In the genomic region with DNA sequence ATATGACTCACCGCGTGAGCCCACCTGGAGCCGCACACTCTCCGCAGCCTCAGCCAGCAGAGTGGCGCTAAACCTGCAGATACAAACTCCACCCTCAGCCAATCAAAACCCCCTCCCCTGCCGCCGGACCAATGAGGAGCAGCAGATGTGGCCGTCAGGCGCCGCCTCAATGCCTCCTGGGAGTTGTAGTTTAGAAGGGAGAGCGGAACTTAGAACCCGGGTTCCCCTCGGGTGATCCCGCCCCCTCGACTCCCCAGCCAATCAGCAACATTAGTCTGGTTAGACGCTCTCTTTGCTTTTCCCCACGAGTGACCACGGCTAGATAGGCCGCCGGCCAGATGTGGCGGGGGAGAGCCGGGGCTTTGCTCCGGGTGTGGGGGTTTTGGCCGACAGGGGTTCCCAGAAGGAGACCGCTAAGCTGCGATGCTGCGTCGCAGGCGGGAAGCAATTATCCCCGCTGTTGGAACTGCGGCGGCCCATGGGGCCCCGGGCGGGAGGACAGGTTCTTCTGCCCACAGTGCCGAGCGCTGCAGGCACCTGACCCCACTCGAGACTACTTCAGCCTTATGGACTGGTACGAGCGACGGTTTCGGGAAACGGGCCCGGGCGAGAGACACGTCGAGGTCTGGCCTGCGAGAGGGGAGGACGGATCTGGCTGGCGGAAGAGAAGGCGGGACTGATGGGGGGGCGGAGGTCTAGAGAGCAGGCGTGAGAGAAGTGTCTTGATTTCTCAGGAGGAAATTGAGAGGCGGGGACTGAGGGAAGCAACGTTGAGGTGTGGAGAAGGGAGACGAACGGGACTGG, we compare ENCODE assay signal across 1 cellular context.
TF ChIP-seq lines count a peak whose summit lies in the region.

A gene (minus strand): TSS at position 63 of the 804 bp plus-strand sequence. CDS start 7,099 bp downstream, outside the sequence.
A gene with protein sequence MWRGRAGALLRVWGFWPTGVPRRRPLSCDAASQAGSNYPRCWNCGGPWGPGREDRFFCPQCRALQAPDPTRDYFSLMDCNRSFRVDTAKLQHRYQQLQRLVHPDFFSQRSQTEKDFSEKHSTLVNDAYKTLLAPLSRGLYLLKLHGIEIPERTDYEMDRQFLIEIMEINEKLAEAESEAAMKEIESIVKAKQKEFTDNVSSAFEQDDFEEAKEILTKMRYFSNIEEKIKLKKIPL (plus strand): TSS at position 282 of the 804 bp plus-strand sequence. CDS start 57 bp downstream, at position 339.

TF ChIP-seq in HepG2, 621 proteins besides CTCF, POLR2A, EP300 and RAD21 (continued from another document and continues in another):
- TF ChIP-seq, protein P1, sequence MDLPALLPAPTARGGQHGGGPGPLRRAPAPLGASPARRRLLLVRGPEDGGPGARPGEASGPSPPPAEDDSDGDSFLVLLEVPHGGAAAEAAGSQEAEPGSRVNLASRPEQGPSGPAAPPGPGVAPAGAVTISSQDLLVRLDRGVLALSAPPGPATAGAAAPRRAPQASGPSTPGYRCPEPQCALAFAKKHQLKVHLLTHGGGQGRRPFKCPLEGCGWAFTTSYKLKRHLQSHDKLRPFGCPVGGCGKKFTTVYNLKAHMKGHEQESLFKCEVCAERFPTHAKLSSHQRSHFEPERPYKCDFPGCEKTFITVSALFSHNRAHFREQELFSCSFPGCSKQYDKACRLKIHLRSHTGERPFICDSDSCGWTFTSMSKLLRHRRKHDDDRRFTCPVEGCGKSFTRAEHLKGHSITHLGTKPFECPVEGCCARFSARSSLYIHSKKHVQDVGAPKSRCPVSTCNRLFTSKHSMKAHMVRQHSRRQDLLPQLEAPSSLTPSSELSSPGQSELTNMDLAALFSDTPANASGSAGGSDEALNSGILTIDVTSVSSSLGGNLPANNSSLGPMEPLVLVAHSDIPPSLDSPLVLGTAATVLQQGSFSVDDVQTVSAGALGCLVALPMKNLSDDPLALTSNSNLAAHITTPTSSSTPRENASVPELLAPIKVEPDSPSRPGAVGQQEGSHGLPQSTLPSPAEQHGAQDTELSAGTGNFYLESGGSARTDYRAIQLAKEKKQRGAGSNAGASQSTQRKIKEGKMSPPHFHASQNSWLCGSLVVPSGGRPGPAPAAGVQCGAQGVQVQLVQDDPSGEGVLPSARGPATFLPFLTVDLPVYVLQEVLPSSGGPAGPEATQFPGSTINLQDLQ (CRISPR knock-in tag; IDR thresholded peaks at IDR 0.05): no peak; the same call in 1 of the 2 replicates
- TF ChIP-seq CEBPB (IDR thresholded peaks at IDR 0.05; ENCODE audit: borderline replicate concordance, low read depth, low read length) (no peak), FOXK1 (CRISPR knock-in tag; IDR thresholded peaks at IDR 0.05; ENCODE audit: borderline replicate concordance, low read depth) (0 out of 2 replicates have a peak, but pooled peaks have one; percentile 52), ZC3H13 (CRISPR knock-in tag; IDR thresholded peaks at IDR 0.05) (peak; percentile 63; the same call in 1 of the 2 replicates), MTA3 (CRISPR knock-in tag; IDR thresholded peaks at IDR 0.05) (no peak), ZSCAN12 (CRISPR knock-in tag; IDR thresholded peaks at IDR 0.05) (no peak), ZNF329 (CRISPR knock-in tag; IDR thresholded peaks at IDR 0.05; ENCODE audit: low read depth) (no peak), RXRA (CRISPR knock-in tag; IDR thresholded peaks at IDR 0.05) (peak; percentile 41; the same call in 1 of the 2 replicates), ZNF430 (CRISPR knock-in tag; IDR thresholded peaks at IDR 0.05) (0 out of 2 replicates have a peak, but pooled peaks have one; percentile 44), ZNF17 (CRISPR knock-in tag; IDR thresholded peaks at IDR 0.05) (no peak), ZFP1 (CRISPR knock-in tag; IDR thresholded peaks at IDR 0.05) (no peak), ZNF121 (CRISPR knock-in tag; IDR thresholded peaks at IDR 0.05) (no peak), CBX1 (IDR thresholded peaks at IDR 0.05; ENCODE audit: low read depth) (peak; percentile 25), ZNF841 (CRISPR knock-in tag; IDR thresholded peaks at IDR 0.05; ENCODE audit: borderline replicate concordance) (no peak), NR2F2 (IDR thresholded peaks at IDR 0.05; ENCODE audit: borderline replicate concordance, low read depth) (no peak), MEIS1 (CRISPR knock-in tag; IDR thresholded peaks at IDR 0.05; ENCODE audit: borderline replicate concordance) (peak; percentile 73; the same call in 1 of the 2 replicates), ZNF670 (CRISPR knock-in tag; IDR thresholded peaks at IDR 0.05; ENCODE audit: borderline replicate concordance) (0 out of 2 replicates have a peak, but pooled peaks have one; percentile 57), MZF1 (CRISPR knock-in tag; IDR thresholded peaks at IDR 0.05; ENCODE audit: borderline replicate concordance) (no peak), ZSCAN29 (CRISPR knock-in tag; conservative IDR thresholded peaks at IDR 0.05) (peak; percentile 61; the same call in 1 of the 2 replicates), NFE2L2 (IDR thresholded peaks at IDR 0.05; ENCODE audit: low read length) (no peak), RCOR2 (CRISPR knock-in tag; IDR thresholded peaks at IDR 0.05) (no peak; the same call in 1 of the 2 replicates), EEA1 (CRISPR knock-in tag; IDR thresholded peaks at IDR 0.05; ENCODE audit: borderline replicate concordance) (no peak), ETV5 (CRISPR knock-in tag; IDR thresholded peaks at IDR 0.05; ENCODE audit: borderline replicate concordance) (peak; percentile 21; the same call in 1 of the 2 replicates), ZNF777 (CRISPR knock-in tag; IDR thresholded peaks at IDR 0.05) (peak; percentile 88), SIN3B (IDR thresholded peaks at IDR 0.05; ENCODE audit: low read length) (peak; percentile 14; the same call in 1 of the 2 replicates), TCF7 (IDR thresholded peaks at IDR 0.05; ENCODE audit: low read depth) (no peak), RBM22 (optimal IDR thresholded peaks at IDR 0.05; ENCODE audit: low read length) (no peak), RBM39 (IDR thresholded peaks at IDR 0.05; ENCODE audit: low read depth, low read length, poor library complexity, severe bottlenecking) (no peak), SMC3 (IDR thresholded peaks at IDR 0.05; ENCODE audit: low read length) (no peak), ZNF75D (CRISPR knock-in tag; IDR thresholded peaks at IDR 0.05; ENCODE audit: borderline replicate concordance) (no peak), IRF2 (CRISPR knock-in tag; IDR thresholded peaks at IDR 0.05) (peak; percentile 71), MIER2 (CRISPR knock-in tag; IDR thresholded peaks at IDR 0.05) (no peak), JUN (CRISPR knock-in tag; IDR thresholded peaks at IDR 0.05) (peak; percentile 68)
- TF ChIP-seq, protein P2, sequence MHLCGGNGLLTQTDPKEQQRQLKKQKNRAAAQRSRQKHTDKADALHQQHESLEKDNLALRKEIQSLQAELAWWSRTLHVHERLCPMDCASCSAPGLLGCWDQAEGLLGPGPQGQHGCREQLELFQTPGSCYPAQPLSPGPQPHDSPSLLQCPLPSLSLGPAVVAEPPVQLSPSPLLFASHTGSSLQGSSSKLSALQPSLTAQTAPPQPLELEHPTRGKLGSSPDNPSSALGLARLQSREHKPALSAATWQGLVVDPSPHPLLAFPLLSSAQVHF (CRISPR knock-in tag; IDR thresholded peaks at IDR 0.05): no peak
- TF ChIP-seq, protein P3, sequence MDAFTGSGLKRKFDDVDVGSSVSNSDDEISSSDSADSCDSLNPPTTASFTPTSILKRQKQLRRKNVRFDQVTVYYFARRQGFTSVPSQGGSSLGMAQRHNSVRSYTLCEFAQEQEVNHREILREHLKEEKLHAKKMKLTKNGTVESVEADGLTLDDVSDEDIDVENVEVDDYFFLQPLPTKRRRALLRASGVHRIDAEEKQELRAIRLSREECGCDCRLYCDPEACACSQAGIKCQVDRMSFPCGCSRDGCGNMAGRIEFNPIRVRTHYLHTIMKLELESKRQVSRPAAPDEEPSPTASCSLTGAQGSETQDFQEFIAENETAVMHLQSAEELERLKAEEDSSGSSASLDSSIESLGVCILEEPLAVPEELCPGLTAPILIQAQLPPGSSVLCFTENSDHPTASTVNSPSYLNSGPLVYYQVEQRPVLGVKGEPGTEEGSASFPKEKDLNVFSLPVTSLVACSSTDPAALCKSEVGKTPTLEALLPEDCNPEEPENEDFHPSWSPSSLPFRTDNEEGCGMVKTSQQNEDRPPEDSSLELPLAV (CRISPR knock-in tag; conservative IDR thresholded peaks at IDR 0.05; ENCODE audit: low read depth): no peak
- TF ChIP-seq, protein P4, sequence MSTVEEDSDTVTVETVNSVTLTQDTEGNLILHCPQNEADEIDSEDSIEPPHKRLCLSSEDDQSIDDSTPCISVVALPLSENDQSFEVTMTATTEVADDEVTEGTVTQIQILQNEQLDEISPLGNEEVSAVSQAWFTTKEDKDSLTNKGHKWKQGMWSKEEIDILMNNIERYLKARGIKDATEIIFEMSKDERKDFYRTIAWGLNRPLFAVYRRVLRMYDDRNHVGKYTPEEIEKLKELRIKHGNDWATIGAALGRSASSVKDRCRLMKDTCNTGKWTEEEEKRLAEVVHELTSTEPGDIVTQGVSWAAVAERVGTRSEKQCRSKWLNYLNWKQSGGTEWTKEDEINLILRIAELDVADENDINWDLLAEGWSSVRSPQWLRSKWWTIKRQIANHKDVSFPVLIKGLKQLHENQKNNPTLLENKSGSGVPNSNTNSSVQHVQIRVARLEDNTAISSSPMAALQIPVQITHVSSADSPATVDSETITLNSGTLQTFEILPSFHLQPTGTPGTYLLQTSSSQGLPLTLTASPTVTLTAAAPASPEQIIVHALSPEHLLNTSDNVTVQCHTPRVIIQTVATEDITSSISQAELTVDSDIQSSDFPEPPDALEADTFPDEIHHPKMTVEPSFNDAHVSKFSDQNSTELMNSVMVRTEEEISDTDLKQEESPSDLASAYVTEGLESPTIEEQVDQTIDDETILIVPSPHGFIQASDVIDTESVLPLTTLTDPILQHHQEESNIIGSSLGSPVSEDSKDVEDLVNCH (CRISPR knock-in tag; IDR thresholded peaks at IDR 0.05): 0 out of 2 replicates have a peak, but pooled peaks have one; percentile 70
- TF ChIP-seq, protein P5, sequence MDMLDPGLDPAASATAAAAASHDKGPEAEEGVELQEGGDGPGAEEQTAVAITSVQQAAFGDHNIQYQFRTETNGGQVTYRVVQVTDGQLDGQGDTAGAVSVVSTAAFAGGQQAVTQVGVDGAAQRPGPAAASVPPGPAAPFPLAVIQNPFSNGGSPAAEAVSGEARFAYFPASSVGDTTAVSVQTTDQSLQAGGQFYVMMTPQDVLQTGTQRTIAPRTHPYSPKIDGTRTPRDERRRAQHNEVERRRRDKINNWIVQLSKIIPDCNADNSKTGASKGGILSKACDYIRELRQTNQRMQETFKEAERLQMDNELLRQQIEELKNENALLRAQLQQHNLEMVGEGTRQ (IDR thresholded peaks at IDR 0.05; ENCODE audit: low read depth, low read length): no peak
- TF ChIP-seq, protein P5 (CRISPR knock-in tag; IDR thresholded peaks at IDR 0.05; ENCODE audit: borderline replicate concordance): no peak; the same call in none of the 2 replicates
- TF ChIP-seq, protein P6, sequence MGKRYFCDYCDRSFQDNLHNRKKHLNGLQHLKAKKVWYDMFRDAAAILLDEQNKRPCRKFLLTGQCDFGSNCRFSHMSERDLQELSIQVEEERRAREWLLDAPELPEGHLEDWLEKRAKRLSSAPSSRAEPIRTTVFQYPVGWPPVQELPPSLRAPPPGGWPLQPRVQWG (CRISPR knock-in tag; IDR thresholded peaks at IDR 0.05; ENCODE audit: borderline replicate concordance, low read depth): no peak
- TF ChIP-seq, protein P7, sequence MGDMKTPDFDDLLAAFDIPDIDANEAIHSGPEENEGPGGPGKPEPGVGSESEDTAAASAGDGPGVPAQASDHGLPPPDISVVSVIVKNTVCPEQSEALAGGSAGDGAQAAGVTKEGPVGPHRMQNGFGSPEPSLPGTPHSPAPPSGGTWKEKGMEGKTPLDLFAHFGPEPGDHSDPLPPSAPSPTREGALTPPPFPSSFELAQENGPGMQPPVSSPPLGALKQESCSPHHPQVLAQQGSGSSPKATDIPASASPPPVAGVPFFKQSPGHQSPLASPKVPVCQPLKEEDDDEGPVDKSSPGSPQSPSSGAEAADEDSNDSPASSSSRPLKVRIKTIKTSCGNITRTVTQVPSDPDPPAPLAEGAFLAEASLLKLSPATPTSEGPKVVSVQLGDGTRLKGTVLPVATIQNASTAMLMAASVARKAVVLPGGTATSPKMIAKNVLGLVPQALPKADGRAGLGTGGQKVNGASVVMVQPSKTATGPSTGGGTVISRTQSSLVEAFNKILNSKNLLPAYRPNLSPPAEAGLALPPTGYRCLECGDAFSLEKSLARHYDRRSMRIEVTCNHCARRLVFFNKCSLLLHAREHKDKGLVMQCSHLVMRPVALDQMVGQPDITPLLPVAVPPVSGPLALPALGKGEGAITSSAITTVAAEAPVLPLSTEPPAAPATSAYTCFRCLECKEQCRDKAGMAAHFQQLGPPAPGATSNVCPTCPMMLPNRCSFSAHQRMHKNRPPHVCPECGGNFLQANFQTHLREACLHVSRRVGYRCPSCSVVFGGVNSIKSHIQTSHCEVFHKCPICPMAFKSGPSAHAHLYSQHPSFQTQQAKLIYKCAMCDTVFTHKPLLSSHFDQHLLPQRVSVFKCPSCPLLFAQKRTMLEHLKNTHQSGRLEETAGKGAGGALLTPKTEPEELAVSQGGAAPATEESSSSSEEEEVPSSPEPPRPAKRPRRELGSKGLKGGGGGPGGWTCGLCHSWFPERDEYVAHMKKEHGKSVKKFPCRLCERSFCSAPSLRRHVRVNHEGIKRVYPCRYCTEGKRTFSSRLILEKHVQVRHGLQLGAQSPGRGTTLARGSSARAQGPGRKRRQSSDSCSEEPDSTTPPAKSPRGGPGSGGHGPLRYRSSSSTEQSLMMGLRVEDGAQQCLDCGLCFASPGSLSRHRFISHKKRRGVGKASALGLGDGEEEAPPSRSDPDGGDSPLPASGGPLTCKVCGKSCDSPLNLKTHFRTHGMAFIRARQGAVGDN (CRISPR knock-in tag; IDR thresholded peaks at IDR 0.05): peak; percentile 94
- TF ChIP-seq, protein P8, sequence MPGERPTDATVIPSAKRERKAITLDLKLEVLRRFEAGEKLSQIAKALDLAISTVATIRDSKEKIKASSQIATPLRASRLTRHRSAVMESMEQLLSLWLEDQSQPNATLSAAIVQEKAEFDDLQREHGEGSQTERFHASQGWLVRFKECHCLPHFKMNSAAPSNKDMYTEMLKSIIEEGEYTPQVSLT (CRISPR knock-in tag; IDR thresholded peaks at IDR 0.05; ENCODE audit: borderline replicate concordance, low read depth): no peak
- TF ChIP-seq, protein P9, sequence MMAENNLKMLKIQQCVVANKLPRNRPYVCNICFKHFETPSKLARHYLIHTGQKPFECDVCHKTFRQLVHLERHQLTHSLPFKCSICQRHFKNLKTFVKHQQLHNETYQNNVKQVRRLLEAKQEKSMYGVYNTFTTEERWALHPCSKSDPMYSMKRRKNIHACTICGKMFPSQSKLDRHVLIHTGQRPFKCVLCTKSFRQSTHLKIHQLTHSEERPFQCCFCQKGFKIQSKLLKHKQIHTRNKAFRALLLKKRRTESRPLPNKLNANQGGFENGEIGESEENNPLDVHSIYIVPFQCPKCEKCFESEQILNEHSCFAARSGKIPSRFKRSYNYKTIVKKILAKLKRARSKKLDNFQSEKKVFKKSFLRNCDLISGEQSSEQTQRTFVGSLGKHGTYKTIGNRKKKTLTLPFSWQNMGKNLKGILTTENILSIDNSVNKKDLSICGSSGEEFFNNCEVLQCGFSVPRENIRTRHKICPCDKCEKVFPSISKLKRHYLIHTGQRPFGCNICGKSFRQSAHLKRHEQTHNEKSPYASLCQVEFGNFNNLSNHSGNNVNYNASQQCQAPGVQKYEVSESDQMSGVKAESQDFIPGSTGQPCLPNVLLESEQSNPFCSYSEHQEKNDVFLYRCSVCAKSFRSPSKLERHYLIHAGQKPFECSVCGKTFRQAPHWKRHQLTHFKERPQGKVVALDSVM (CRISPR knock-in tag; IDR thresholded peaks at IDR 0.05): no peak; the same call in 1 of the 2 replicates
